ENCODE assay signal across 15 cellular contexts in genomic region chr14:76432967-76433752, GRCh38. TPM values are rescaled to one million over a fixed set of nuclear protein-coding genes. Genes with fewer than 3 reads are reported as not detected.
"Had no signal": no experiment of that assay in that cellular context is flagged by ENCODE, and none has a peak within 500 bp of the region (broad histone marks: within the 10 kb centered on the region; RNA-seq: fewer than 3 reads in every experiment).

No MANE protein-coding gene starts in this region.

- H3K9me3 Mint-ChIP-seq: activated CD4-positive, alpha-beta T cell treated with anti-CD3 and anti-CD28 coated beads, Interleukin-2, amount 10 ng/mL, durations not matched to agents 24 days and 14 days; activated CD8-positive, alpha-beta T cell treated with anti-CD3 and anti-CD28 coated beads for 36 hours; activated T-helper 17 cell treated with anti-CD3 and anti-CD28 coated beads, Interleukin-2, amount 50 U/mL, for 72 hours; memory B cell; T-cell had no signal

- H3K4me3 ChIP-seq: body of pancreas, tibial nerve, uterus had no signal

- H3K4me3 Mint-ChIP-seq: activated CD4-positive, alpha-beta T cell treated with anti-CD3 and anti-CD28 coated beads, Interleukin-2, amount 10 ng/mL, durations not matched to agents 24 days and 14 days; activated CD8-positive, alpha-beta T cell treated with anti-CD3 and anti-CD28 coated beads for 36 hours; activated T-helper 17 cell treated with anti-CD3 and anti-CD28 coated beads, Interleukin-2, amount 50 U/mL, for 72 hours; memory B cell; naive thymus-derived CD4-positive, alpha-beta T cell; T-cell had no signal

- DNase-seq: activated CD4-positive, alpha-beta T cell treated with anti-CD3 and anti-CD28 coated beads, Interleukin-2, amount 10 ng/mL, durations not matched to agents 24 days and 14 days; activated CD8-positive, alpha-beta T cell treated with anti-CD3 and anti-CD28 coated beads for 36 hours; activated naive CD4-positive, alpha-beta T cell; activated T-cell treated with anti-CD3 and anti-CD28 coated beads, Interleukin-2, amount 50 U/mL, for 1 hour; body of pancreas; naive thymus-derived CD4-positive, alpha-beta T cell; stimulated activated naive CD8-positive, alpha-beta T cell treated with anti-CD3 and anti-CD28 coated beads, Interleukin-15, Interleukin-2, amounts not matched to agents 100 U/mL and 50 U/mL, for 24 hours; substantia nigra; T-cell; uterus had no signal

- H3K27me3 ChIP-seq: body of pancreas, tibial nerve, uterus had no signal

- H3K27ac Mint-ChIP-seq: activated CD4-positive, alpha-beta T cell treated with anti-CD3 and anti-CD28 coated beads, Interleukin-2, amount 10 ng/mL, durations not matched to agents 24 days and 14 days; activated CD8-positive, alpha-beta T cell treated with anti-CD3 and anti-CD28 coated beads for 36 hours; activated T-helper 17 cell treated with anti-CD3 and anti-CD28 coated beads, Interleukin-2, amount 50 U/mL, for 72 hours; memory B cell; naive thymus-derived CD4-positive, alpha-beta T cell; T-cell had no signal

- H3K27me3 Mint-ChIP-seq: activated CD4-positive, alpha-beta T cell treated with anti-CD3 and anti-CD28 coated beads, Interleukin-2, amount 10 ng/mL, durations not matched to agents 24 days and 14 days had no signal

- H3K9me3 ChIP-seq: body of pancreas, neutrophil, tibial nerve, uterus had no signal

- H3K27ac ChIP-seq: body of pancreas, neutrophil, tibial nerve, uterus had no signal

- ATAC-seq: activated CD8-positive, alpha-beta T cell treated with anti-CD3 and anti-CD28 coated beads for 36 hours; activated T-helper 17 cell treated with anti-CD3 and anti-CD28 coated beads, Interleukin-2, amount 50 U/mL, for 72 hours; body of pancreas; naive thymus-derived CD4-positive, alpha-beta T cell; stimulated activated naive CD8-positive, alpha-beta T cell treated with anti-CD3 and anti-CD28 coated beads, Interleukin-15, Interleukin-2, amounts not matched to agents 100 U/mL and 50 U/mL, for 24 hours; T-cell had no signal

- H3K36me3 Mint-ChIP-seq: memory B cell; naive thymus-derived CD4-positive, alpha-beta T cell; T-cell had no signal

- H3K4me1 Mint-ChIP-seq: activated CD4-positive, alpha-beta T cell treated with anti-CD3 and anti-CD28 coated beads, Interleukin-2, amount 10 ng/mL, durations not matched to agents 24 days and 14 days; activated T-helper 17 cell treated with anti-CD3 and anti-CD28 coated beads, Interleukin-2, amount 50 U/mL, for 72 hours; memory B cell; naive thymus-derived CD4-positive, alpha-beta T cell; T-cell had no signal

- H3K36me3 ChIP-seq: neutrophil, tibial nerve, uterus had no signal

- H3K4me1 ChIP-seq: body of pancreas, tibial nerve, uterus had no signal

RNA-seq across cellular contexts. Expression of gene ESRRB, which starts 57.2 kb away (rescaled TPM):
- total RNA-seq: body of pancreas, kidney epithelial cell, uterus had no signal
